ENCODE assay signal across 17 cellular contexts in genomic region chr1:40757084-40757483, GRCh38. TPM values are rescaled to one million over a fixed set of nuclear protein-coding genes. Genes with fewer than 3 reads are reported as not detected.
DNase-seq lines count a peak whose midpoint lies in the region; ATAC-seq, FAIRE-seq and TF ChIP-seq lines count a peak whose summit lies in the region.
"Had no signal": no experiment of that assay in that cellular context is flagged by ENCODE, and none has a peak within 500 bp of the region (broad histone marks: within the 10 kb centered on the region; RNA-seq: fewer than 3 reads in every experiment).

No MANE protein-coding gene starts in this region.

- H3K27me3 ChIP-seq in H1 (replicated peaks in 1 of 4; ENCODE audit: control insufficient read depth in 3 of 4, extremely low read depth in 1 of 4, insufficient read depth in 3 of 4, low read length in 3 of 4) (no peaks in the 10 kb centered on the region), Karpas-422 (ENCODE audit: low read length) (no peaks in the 10 kb centered on the region)

- peaks cover 11% of the 10 kb centered on the region for H3K4me1 Mint-ChIP-seq in nephron progenitor cell
- H3K4me1 Mint-ChIP-seq: CD14-positive monocyte had no signal

- H3K4me3 ChIP-seq in H1 (ENCODE audit: extremely low read depth in 1 of 4, insufficient read depth in 2 of 4, low read depth in 3 of 4, low read length in 4 of 4) (no peak overlapping the region), kidney (ENCODE audit: low read length in 2 of 2) (no peak overlapping the region), Karpas-422 (ENCODE audit: low read length) (no peak overlapping the region)

- TF ChIP-seq CTCF in H1 (IDR thresholded peaks at IDR 0.05; ENCODE audit: control extremely low read depth in 1 of 3, insufficient read depth in 1 of 3, low read depth in 1 of 3, low read length in 3 of 3) (no peak), kidney (IDR thresholded peaks at IDR 0.05; ENCODE audit: borderline replicate concordance, extremely low read depth, insufficient read depth) (no peak), nephron progenitor cell (IDR thresholded peaks at IDR 0.05) (no peak)

- no peak for TF ChIP-seq EP300 in H1 (IDR thresholded peaks at IDR 0.05; ENCODE audit: borderline replicate concordance in 1 of 2, low read depth in 2 of 2, low read length in 2 of 2)

- no peak overlapping the region for H4K5ac ChIP-seq in H1 (ENCODE audit: insufficient read length, low read depth, low read length)

- CTCF ChIA-PET in H1 (lab: Charles Lee; ENCODE audit: partially characterized antibody): interaction anchor here (0.9 to 15.0 kb wide), 10 partner anchors 9 to 191 kb away, joined by 3 to 140 read pairs (median 4); no protein-coding TSS in a partner anchor

- no peaks in the 10 kb centered on the region for H3K9me3 Mint-ChIP-seq in nephron progenitor cell
- H3K9me3 Mint-ChIP-seq: CD14-positive monocyte; CD8-positive, alpha-beta T cell; IgD-negative memory B cell had no signal

- H3K79me2 ChIP-seq in H1 (ENCODE audit: control insufficient read depth in 1 of 2, insufficient read depth in 2 of 2, low read length in 2 of 2): no peaks in the 10 kb centered on the region
- H3K79me2 ChIP-seq in Karpas-422 (ENCODE audit: low read length): peaks cover 38% of the 10 kb centered on the region

- peak overlapping the region; percentile 59 for H3K27ac Mint-ChIP-seq in nephron progenitor cell

- H2AK5ac ChIP-seq in H1 (ENCODE audit: low read depth, low read length): no peak overlapping the region

- peaks cover 7% of the 10 kb centered on the region; the same call in 1 of the 2 replicates for H3K79me1 ChIP-seq in H1 (ENCODE audit: low read depth, low read length)

- FAIRE-seq in H1 (lab: Jason Lieb, UNC): no peak
- FAIRE-seq in kidney (lab: Jason Lieb, UNC): no peak
- FAIRE-seq: D721Med, H54 had no signal

- peaks cover 16 to 76% (median 59%) of the 10 kb centered on the region in 4 experiments; a peak in 7 of 8 replicates for H3K36me3 ChIP-seq in H1 (ENCODE audit: control insufficient read depth in 2 of 4, insufficient read depth in 4 of 4, low read length in 3 of 4)
- H3K36me3 ChIP-seq in kidney (ENCODE audit: control insufficient read depth in 1 of 2, insufficient read depth in 2 of 2, low read length in 2 of 2): peaks cover 55 to 89% of the 10 kb centered on the region in 2 donors
- H3K36me3 ChIP-seq in Karpas-422 (ENCODE audit: insufficient read depth, low read length): peaks cover 72% of the 10 kb centered on the region

- H3K4ac ChIP-seq in H1 (replicated peaks; ENCODE audit: insufficient read length, low read depth, low read length): no peak overlapping the region

- H2BK20ac ChIP-seq in H1 (ENCODE audit: low read length): no peak overlapping the region

- TF ChIP-seq RAD21 in H1 (IDR thresholded peaks at IDR 0.05 in 1 of 2, conservative IDR thresholded peaks at IDR 0.05 in 1 of 2; ENCODE audit: low read depth in 2 of 2, low read length in 2 of 2): no peak

- H3K18ac ChIP-seq in H1 (ENCODE audit: extremely low read depth, low read length): no peak overlapping the region

- DNase-seq in H1 (ENCODE audit: low read depth in 1 of 2, low spot score in 2 of 2): no peak
- DNase-seq in kidney: no peak
- DNase-seq in nephron progenitor cell: no peak
- peak; percentile 10 for DNase-seq in stimulated activated CD8-positive, alpha-beta memory T cell treated with anti-CD3 and anti-CD28 coated beads, Interleukin-4, amount 100 ng/mL, for 48 hours
- DNase-seq in caudate nucleus (lab: John Stamatoyannopoulos, UW): no peak
- DNase-seq in 8988T: no peak
- DNase-seq in Karpas-422: no peak
- DNase-seq: CD8-positive, alpha-beta T cell; COR-L47; DMS53; GF-D8 had no signal

- TF ChIP-seq POLR2A in H1 (IDR thresholded peaks at IDR 0.05; ENCODE audit: control extremely low read depth in 1 of 2, low read depth in 2 of 2, low read length in 2 of 2): no peak

- H2BK12ac ChIP-seq in H1 (ENCODE audit: low read depth, low read length): no peak overlapping the region

- no peak overlapping the region for H3K23ac ChIP-seq in H1 (ENCODE audit: insufficient read length)

- H3K9me2 ChIP-seq in Karpas-422 (replicated peaks; ENCODE audit: insufficient read depth, low read length): no peaks in the 10 kb centered on the region

- H3K4me2 ChIP-seq in H1 (ENCODE audit: insufficient read depth in 1 of 2, low read depth in 2 of 2, low read length in 2 of 2): no peak overlapping the region
- H3K4me2 ChIP-seq in Karpas-422 (ENCODE audit: low read depth, low read length, poor library complexity, severe bottlenecking): no peak overlapping the region

- H4K20me1 ChIP-seq in H1 (replicated peaks in 1 of 2; ENCODE audit: control insufficient read depth in 1 of 2, insufficient read depth in 2 of 2, low read length in 2 of 2): peaks cover 5% of the 10 kb centered on the region in 2 experiments
- no peaks in the 10 kb centered on the region for H4K20me1 ChIP-seq in Karpas-422 (ENCODE audit: insufficient read depth, low read depth, low read length)

- H3K36me3 Mint-ChIP-seq in nephron progenitor cell (ENCODE audit: low read depth): peaks cover 61% of the 10 kb centered on the region

- no peak overlapping the region for H2BK15ac ChIP-seq in H1 (ENCODE audit: low read length)

- no peak overlapping the region for H2AFZ ChIP-seq in H1 (ENCODE audit: low read length)
- no peak overlapping the region for H2AFZ ChIP-seq in Karpas-422 (ENCODE audit: low read length)

- H3K27ac ChIP-seq in H1 (ENCODE audit: low read depth, low read length): no peak overlapping the region
- peak overlapping the region; percentile 26 to 42 for H3K27ac ChIP-seq in kidney (ENCODE audit: low read depth in 2 of 2, low read length in 2 of 2)
- no peak overlapping the region for H3K27ac ChIP-seq in caudate nucleus (ENCODE audit: low read depth, low read length)
- H3K27ac ChIP-seq in Karpas-422 (ENCODE audit: low read length): no peak overlapping the region

- H3K4me1 ChIP-seq in H1 (replicated peaks in 1 of 4; ENCODE audit: control insufficient read depth in 3 of 4, insufficient read depth in 4 of 4, low read length in 3 of 4) (no peaks in the 10 kb centered on the region), kidney (ENCODE audit: control insufficient read depth in 1 of 2, insufficient read depth in 1 of 2, low read depth in 1 of 2, low read length in 2 of 2) (peaks cover 19 to 23% of the 10 kb centered on the region in 2 donors), Karpas-422 (ENCODE audit: low read length) (peaks cover 46% of the 10 kb centered on the region)

- H3K14ac ChIP-seq in H1 (ENCODE audit: insufficient read length): no peak overlapping the region

- H3K9ac ChIP-seq in H1 (replicated peaks in 1 of 4; ENCODE audit: extremely low read depth in 1 of 4, low read depth in 3 of 4, low read length in 3 of 4) (no peak overlapping the region), kidney (ENCODE audit: low read length in 2 of 2) (peak overlapping the region in 1 of 2 donors; percentile 22), Karpas-422 (ENCODE audit: low read length) (no peak overlapping the region)

- H2BK120ac ChIP-seq in H1 (replicated peaks; ENCODE audit: low read depth, low read length): no peak overlapping the region

- WGBS in H1 (ENCODE audit: extremely low coverage in 1 of 2, insufficient coverage in 1 of 2, insufficient read length in 1 of 2, insufficient replicate concordance in 2 of 2, low coverage in 1 of 2, low lambda C conversion rate in 2 of 2, missing lambda C conversion rate in 1 of 2), 2 experiments: 98% methylated on average over 8 of the region's 8 CpGs; no CpG with 5 or more reads in 1 of the 2 experiments

- no peak for ATAC-seq in HG03520 (IDR thresholded peaks at IDR 0.05; ENCODE audit: unreplicated experiment)
- ATAC-seq: CD8-positive, alpha-beta T cell; HCT116 had no signal

- 0 out of 2 replicates have a peak overlapping the region, but pooled peaks have one; percentile 22 for H4K8ac ChIP-seq in H1 (ENCODE audit: extremely low read depth, insufficient read depth, low read length)

- POLR2A ChIA-PET in H1 (lab: Charles Lee; ENCODE audit: partially characterized antibody): interaction anchor here (0.7 to 3.9 kb wide), 3 partner anchors 10 to 65 kb away, joined by 3 to 14 read pairs (median 10); partner anchors contain the start of gene NFYC

- H3K56ac ChIP-seq in H1 (replicated peaks; ENCODE audit: insufficient read length, low read depth, low read length): no peak overlapping the region

- no peaks in the 10 kb centered on the region; the same call in 1 of the 2 replicates for H3K23me2 ChIP-seq in H1 (ENCODE audit: low read depth, low read length)

- no peak overlapping the region for H3K4me3 Mint-ChIP-seq in nephron progenitor cell
- H3K4me3 Mint-ChIP-seq: CD14-positive monocyte; CD8-positive, alpha-beta T cell; IgD-negative memory B cell had no signal

- intact Hi-C loops in kidney (cut with DNase I): no loop called here

- H3K27me3 Mint-ChIP-seq in nephron progenitor cell (ENCODE audit: low read depth, poor library complexity): no peaks in the 10 kb centered on the region
- H3K27me3 Mint-ChIP-seq: IgD-negative memory B cell had no signal

- no peak overlapping the region for H2BK5ac ChIP-seq in H1 (ENCODE audit: low read depth, low read length)

- no peak overlapping the region for H4K91ac ChIP-seq in H1 (replicated peaks; ENCODE audit: insufficient read length, low read length)

- no peaks in the 10 kb centered on the region for H3K9me3 ChIP-seq in H1 (ENCODE audit: insufficient read depth in 2 of 2, low read depth in 1 of 2, low read length in 1 of 2)
- no peaks in the 10 kb centered on the region for H3K9me3 ChIP-seq in kidney (ENCODE audit: control insufficient read depth in 1 of 2, low read length in 2 of 2)
- no peaks in the 10 kb centered on the region for H3K9me3 ChIP-seq in Karpas-422 (ENCODE audit: low read length)

TF ChIP-seq in H1, 55 proteins besides CTCF, POLR2A, EP300 and RAD21 (continues in another document):
- TF ChIP-seq SP2 (IDR thresholded peaks at IDR 0.05; ENCODE audit: low read length) (no peak), SIX5 (IDR thresholded peaks at IDR 0.05; ENCODE audit: low read depth, low read length) (no peak), KDM1A (IDR thresholded peaks at IDR 0.05; ENCODE audit: borderline replicate concordance, low read length) (no peak)
- TF ChIP-seq, protein P1, sequence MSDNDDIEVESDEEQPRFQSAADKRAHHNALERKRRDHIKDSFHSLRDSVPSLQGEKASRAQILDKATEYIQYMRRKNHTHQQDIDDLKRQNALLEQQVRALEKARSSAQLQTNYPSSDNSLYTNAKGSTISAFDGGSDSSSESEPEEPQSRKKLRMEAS (IDR thresholded peaks at IDR 0.05): no peak

RNA-seq across cellular contexts. Expression of gene KCNQ4, which starts 26.5 kb away (rescaled TPM):
- 3.5 and 3.9 TPM in 2 replicates for total RNA-seq in H1 (2021; fragmentation: NEBNext Ultra II Directional; extraction: Animal tissue kit (Norgen Biotek cat#: 25700))
- polyA plus RNA-seq in H1 (2011; rRNA removed) (2.2 and 4.0 TPM in 2 replicates), kidney (ENCODE audit: insufficient read depth, low read depth, low replicate concordance) (0.65 TPM)
- polyA plus RNA-seq in H1 (2011; cell fraction: cytosol; rRNA removed): 1.9 TPM
- polyA plus RNA-seq in H1 (2011; cell fraction: nucleus; rRNA removed): 7.6 TPM
- polyA plus RNA-seq in H1 (2012, experiment 1 of 2): 3.0 to 5.7 TPM (median 4.7 TPM) in 4 replicates
- polyA plus RNA-seq in H1 (2012, experiment 2 of 2): 3.1 TPM
- 2.7 TPM for polyA plus RNA-seq in H1 (2013, experiment 1 of 2)
- 2.5 TPM for polyA plus RNA-seq in H1 (2013, experiment 2 of 2)
- 1.2 and 1.3 TPM in 2 replicates for polyA minus RNA-seq in H1 (2011; rRNA and poly(A)+ RNA removed)
- polyA minus RNA-seq in H1 (2011; cell fraction: cytosol; rRNA and poly(A)+ RNA removed): 2.1 TPM
- polyA minus RNA-seq in H1 (2011; cell fraction: nucleus; rRNA and poly(A)+ RNA removed): 2.5 TPM
- total RNA-seq in kidney: 1.2 TPM
- 2.3 and 3.2 TPM in 2 replicates for total RNA-seq in Karpas-422 (2014; rRNA removed; shearing (Covaris generic); ENCODE audit: low replicate concordance)
- polyA plus RNA-seq: CD14-positive monocyte, IgD-negative memory B cell had no signal

Comparison
In these comparisons a context has a peak if more than half of its experiments do, and no peak if none do; other contexts are left out.
1. H3K27ac ChIP-seq: peak in kidney (2 of 2); none in H1 (single experiment), caudate nucleus (single experiment) and Karpas-422 (single experiment).